ENCODE assay signal across 13 cellular contexts in genomic region chr12:117686210-117686609, GRCh38.
"Had no signal": no experiment of that assay in that cellular context is flagged by ENCODE, and none has a peak within 500 bp of the region (broad histone marks: within the 10 kb centered on the region; RNA-seq: fewer than 3 reads in every experiment).

No MANE protein-coding gene starts in this region.

- H3K27ac ChIP-seq: coronary artery, neural progenitor cell had no signal

- H3K9me3 ChIP-seq: transverse colon had no signal

- H3K4me3 ChIP-seq: coronary artery, neural progenitor cell, transverse colon had no signal

- ATAC-seq: activated CD8-positive, alpha-beta T cell treated with anti-CD3 and anti-CD28 coated beads for 36 hours; stimulated activated memory B cell treated with anti-CD40 and anti-IgM and Interleukin-4, amounts not matched to agents 10 μg/mL and 1 μg/mL and 100 μg/mL, for 72 hours had no signal

- H3K27me3 ChIP-seq: neural progenitor cell, transverse colon had no signal

- H3K36me3 ChIP-seq: neural progenitor cell, transverse colon had no signal

- DNase-seq: activated CD4-positive, alpha-beta T cell treated with anti-CD3 and anti-CD28 coated beads for 4 hours; activated CD8-positive, alpha-beta memory T cell treated with anti-CD3 and anti-CD28 coated beads, Interleukin-2, amount 50 U/mL, for 4 hours; activated CD8-positive, alpha-beta T cell treated with anti-CD3 and anti-CD28 coated beads for 36 hours; activated naive CD4-positive, alpha-beta T cell treated with Interleukin-2 at 50 U/mL for 16 hours; caudate nucleus; effector CD8-positive, alpha-beta T cell; erythroblast; hippocampal formation; T-helper 9 cell had no signal

- H3K9ac ChIP-seq: neural progenitor cell had no signal
